ENCODE assay signal across 8 cellular contexts in the genomic region with DNA sequence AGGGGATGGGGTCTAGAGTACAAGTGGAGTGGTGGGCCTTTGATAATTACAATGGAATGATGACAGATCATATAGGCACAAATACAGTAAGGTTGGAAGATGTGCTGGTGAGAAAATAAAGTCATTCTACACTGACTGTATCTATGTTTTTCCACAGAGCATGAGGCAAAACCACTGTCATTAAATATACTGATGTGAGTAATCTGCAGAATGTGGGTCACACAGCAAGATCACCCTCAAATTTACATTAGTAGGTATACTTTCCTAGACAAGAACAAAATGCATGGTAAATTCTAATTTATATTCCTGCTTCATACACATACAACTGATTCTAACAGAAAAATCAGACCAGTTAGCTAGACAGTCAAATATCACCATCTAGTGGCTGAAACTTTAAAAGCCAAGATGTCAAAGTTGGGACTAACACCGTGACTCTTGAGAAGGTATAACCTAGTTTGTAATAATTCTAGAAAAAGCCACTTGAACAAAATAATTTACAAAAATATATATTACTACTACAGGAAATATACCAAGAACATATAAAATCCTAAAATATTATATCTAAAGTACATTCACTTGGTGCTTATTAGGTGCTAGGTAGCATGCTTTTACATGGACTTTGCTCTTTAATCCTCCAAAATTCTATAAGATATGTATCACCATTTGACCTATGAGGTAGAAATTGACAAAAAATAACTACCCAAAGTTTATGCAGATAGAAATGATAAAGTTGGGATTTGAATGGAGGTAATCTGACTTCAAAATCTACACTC. TPM values are rescaled to one million over a fixed set of nuclear protein-coding genes. Genes with fewer than 3 reads are reported as not detected.
DNase-seq lines count a peak whose midpoint lies in the region; ATAC-seq, FAIRE-seq and TF ChIP-seq lines count a peak whose summit lies in the region.

No MANE protein-coding gene starts in this region.

- peaks cover under 1% of the 10 kb centered on the region for H3K36me3 ChIP-seq in bronchial epithelial cell (ENCODE audit: control insufficient read depth, insufficient read depth, low read length)
- peaks cover 0 to 17% of the 10 kb centered on the region in 2 donors for H3K36me3 ChIP-seq in left lung
- H3K36me3 ChIP-seq in upper lobe of right lung, result peaks cover 8% of the 10 kb centered on the region

- FAIRE-seq in bronchial epithelial cell (lab: Jason Lieb, UNC), result no peak

- H3K4me1 ChIP-seq in left lung, result peaks cover 16 to 37% of the 10 kb centered on the region in 2 donors
- peaks cover 28% of the 10 kb centered on the region for H3K4me1 ChIP-seq in upper lobe of right lung

- no peak overlapping the region for H3K4me3 ChIP-seq in bronchial epithelial cell (ENCODE audit: low read depth, low read length)
- H3K4me3 ChIP-seq in left lung, result no peak overlapping the region
- H3K4me3 ChIP-seq in upper lobe of right lung, result no peak overlapping the region

- intact Hi-C loops in left lung (cut with DNase I), result no loop called here
- intact Hi-C loops in upper lobe of right lung (cut with DNase I), result no loop called here

- TF ChIP-seq POLR2A in GM18505 (IDR thresholded peaks at IDR 0.05; ENCODE audit: borderline replicate concordance, extremely low read depth, insufficient read depth, insufficient read length), result no peak

- H3K9me3 ChIP-seq in left lung, result peaks cover 0 to 6% of the 10 kb centered on the region in 2 donors
- H3K9me3 ChIP-seq in upper lobe of right lung, result no peaks in the 10 kb centered on the region

- H3K27me3 ChIP-seq in bronchial epithelial cell (ENCODE audit: control insufficient read depth, insufficient read depth, low read length) (no peaks in the 10 kb centered on the region), left lung (no peaks in the 10 kb centered on the region), upper lobe of right lung (no peaks in the 10 kb centered on the region)

- ATAC-seq in GM18505 (IDR thresholded peaks at IDR 0.05; ENCODE audit: unreplicated experiment) (peak; percentile 69), HG03354 (IDR thresholded peaks at IDR 0.05; ENCODE audit: poor library complexity, severe bottlenecking, unreplicated experiment) (peak; percentile 82), left lung (peak; percentile 84), upper lobe of right lung (peak; percentile 70)

- TF ChIP-seq CTCF in bronchial epithelial cell (IDR thresholded peaks at IDR 0.05; ENCODE audit: insufficient read depth, low read length, severe bottlenecking), result peak; percentile 49
- TF ChIP-seq CTCF in left lung (IDR thresholded peaks at IDR 0.05), result peak; percentile 62 to 68
- TF ChIP-seq CTCF in upper lobe of right lung (IDR thresholded peaks at IDR 0.05), result peak; percentile 77

- DNase-seq in AML-193 (lab: John Stamatoyannopoulos, UW), result peak; percentile 47 to 61
- DNase-seq in NCI-H82 treated with DMSO at 0.1 percent for 48 hours (lab: John Stamatoyannopoulos, UW; ENCODE audit: unreplicated experiment), result peak; percentile 20
- peak; percentile 61 for DNase-seq in bronchial epithelial cell (ENCODE audit: low read depth)
- DNase-seq in left lung, result no peak
- no peak for DNase-seq in upper lobe of right lung
- no peak for DNase-seq in NCI-H1048 (lab: John Stamatoyannopoulos, UW)

- no peak overlapping the region for H3K27ac ChIP-seq in left lung
- H3K27ac ChIP-seq in upper lobe of right lung, result no peak overlapping the region

RNA-seq across cellular contexts. Expression of a gene that starts 19.5 kb away (rescaled TPM):
- total RNA-seq in bronchial epithelial cell (9.7 and 10.1 TPM in 2 replicates), left lung (10 to 100 TPM; 11.1 to 12.7 TPM), upper lobe of right lung (16.6 TPM)

RNA-seq across cellular contexts. Expression of a gene that starts 56.6 kb away (rescaled TPM):
- 6.1 and 8.7 TPM in 2 replicates for total RNA-seq in bronchial epithelial cell
- 10 to 100 TPM; 17.1 to 28.4 TPM for total RNA-seq in left lung
- 31.2 TPM for total RNA-seq in upper lobe of right lung

Comparison
In these comparisons a context has a peak if more than half of its experiments do, and no peak if none do; other contexts are left out.
1. DNase-seq: peak in AML-193 (2 of 2), NCI-H82 treated with DMSO at 0.1 percent for 48 hours (single experiment) and bronchial epithelial cell (single experiment); none in left lung (0 of 2), upper lobe of right lung (single experiment) and NCI-H1048 (single experiment).
2. Peak in every context shown above with its lines, with median percentiles within 50 percentile points of each other: ATAC-seq and CTCF ChIP-seq.